In genomic region chr6:13216236-13216933, GRCh38 we compare ENCODE assay signal across 26 cellular contexts.
DNase-seq lines count a peak whose midpoint lies in the region; ATAC-seq and TF ChIP-seq lines count a peak whose summit lies in the region.
"Had no signal": no experiment of that assay in that cellular context is flagged by ENCODE, and none has a peak within 500 bp of the region (broad histone marks: within the 10 kb centered on the region; RNA-seq: fewer than 3 reads in every experiment).

No MANE protein-coding gene starts in this region.

- peak overlapping the region; percentile 41 for H3K27ac ChIP-seq in left ventricle myocardium inferior (replicated peaks)
- peak overlapping the region; percentile 60 to 71 for H3K27ac ChIP-seq in thoracic aorta
- H3K27ac ChIP-seq: A549, pancreas, RWPE1 had no signal

- peaks cover 29% of the 10 kb centered on the region for H3K4me1 ChIP-seq in left ventricle myocardium inferior
- peaks cover 16 to 32% of the 10 kb centered on the region in 2 donors for H3K4me1 ChIP-seq in thoracic aorta (ENCODE audit: control insufficient read depth in 1 of 2, low read depth in 2 of 2)
- H3K4me1 ChIP-seq: A549 had no signal

- in situ Hi-C loops in KBM-7 (cut with MboI; ENCODE audit: low pct_unique_long_range_greater_than_20kb, low sequenced_read_pairs), result no loop called here

- H3K4me3 ChIP-seq in left ventricle myocardium inferior (no peak overlapping the region), thoracic aorta (no peak overlapping the region)
- H3K4me3 ChIP-seq: A549, pancreas had no signal

- intact Hi-C loops in left ventricle myocardium inferior (cut with micrococcal nuclease) (no loop called here), Right ventricle myocardium superior (cut with DNase I) (no loop called here)

- ATAC-seq in Right ventricle myocardium superior (ENCODE audit: poor library complexity) (no peak), thoracic aorta (ENCODE audit: insufficient number of reproducible peaks, low FRiP score, low read depth) (no peak), GM18907 (IDR thresholded peaks at IDR 0.05; ENCODE audit: unreplicated experiment) (no peak)
- ATAC-seq: A549, esophagus mucosa, pancreas, right cardiac atrium, SK-N-SH treated with all-trans-retinoic acid at 6 μM for 48 hours had no signal

- H3K36me3 ChIP-seq in left ventricle myocardium inferior (peaks cover 5% of the 10 kb centered on the region), thoracic aorta (peaks cover 4% of the 10 kb centered on the region)
- H3K36me3 ChIP-seq: pancreas had no signal

- H3K9me3 ChIP-seq in left ventricle myocardium inferior (replicated peaks) (no peaks in the 10 kb centered on the region), thoracic aorta (no peaks in the 10 kb centered on the region)
- H3K9me3 ChIP-seq: A549, pancreas had no signal

- DNase-seq in left ventricle myocardium inferior, result no peak
- no peak for DNase-seq in Right ventricle myocardium superior
- DNase-seq in KBM-7, result peak; percentile 18
- DNase-seq in NOMO-1 treated with dmso at 0.1 percent for 144 hours (lab: John Stamatoyannopoulos, UW; ENCODE audit: unreplicated experiment), result peak; percentile 27
- no peak for DNase-seq in thoracic aorta (ENCODE audit: low spot score)
- no peak for DNase-seq in NCI-H1092 treated with DMSO at 0.1 percent for 48 hours (lab: John Stamatoyannopoulos, UW)
- no peak for DNase-seq in NCI-H2196 treated with DMSO at 0.1 percent for 48 hours (lab: John Stamatoyannopoulos, UW; ENCODE audit: unreplicated experiment)
- DNase-seq: activated CD4-positive, alpha-beta memory T cell treated with anti-CD3 and anti-CD28 coated beads for 36 hours; activated gamma-delta T cell; C1 segment of cervical spinal cord; effector CD8-positive, alpha-beta T cell; foreskin melanocyte; hippocampal formation; midbrain; NCI-H187; NCI-H446; pancreas; right cardiac atrium; stimulated activated CD4-positive, alpha-beta T cell treated with anti-CD3 and anti-CD28 coated beads, Interleukin-15, amount 100 ng/mL, for 24 hours; stimulated activated CD8-positive, alpha-beta memory T cell treated with anti-CD3 and anti-CD28 coated beads, Interleukin-4, amount 100 ng/mL, for 48 hours; T-helper 9 cell had no signal

- H3K27me3 ChIP-seq in left ventricle myocardium inferior (ENCODE audit: low read depth) (no peaks in the 10 kb centered on the region), thoracic aorta (replicated peaks; ENCODE audit: insufficient read depth) (no peaks in the 10 kb centered on the region)
- H3K27me3 ChIP-seq: pancreas had no signal

- TF ChIP-seq CTCF in left ventricle myocardium inferior (IDR thresholded peaks at IDR 0.05; ENCODE audit: borderline replicate concordance), result no peak
- no peak for TF ChIP-seq CTCF in thoracic aorta (IDR thresholded peaks at IDR 0.05)

Comparison
In these comparisons a context has a peak if more than half of its experiments do, and no peak if none do; other contexts are left out.
1. DNase-seq: peak in KBM-7 (single experiment) and NOMO-1 treated with dmso at 0.1 percent for 144 hours (single experiment); none in left ventricle myocardium inferior (single experiment), Right ventricle myocardium superior (single experiment), thoracic aorta (single experiment), NCI-H1092 treated with DMSO at 0.1 percent for 48 hours (single experiment) and NCI-H2196 treated with DMSO at 0.1 percent for 48 hours (single experiment).